In the genomic region with DNA sequence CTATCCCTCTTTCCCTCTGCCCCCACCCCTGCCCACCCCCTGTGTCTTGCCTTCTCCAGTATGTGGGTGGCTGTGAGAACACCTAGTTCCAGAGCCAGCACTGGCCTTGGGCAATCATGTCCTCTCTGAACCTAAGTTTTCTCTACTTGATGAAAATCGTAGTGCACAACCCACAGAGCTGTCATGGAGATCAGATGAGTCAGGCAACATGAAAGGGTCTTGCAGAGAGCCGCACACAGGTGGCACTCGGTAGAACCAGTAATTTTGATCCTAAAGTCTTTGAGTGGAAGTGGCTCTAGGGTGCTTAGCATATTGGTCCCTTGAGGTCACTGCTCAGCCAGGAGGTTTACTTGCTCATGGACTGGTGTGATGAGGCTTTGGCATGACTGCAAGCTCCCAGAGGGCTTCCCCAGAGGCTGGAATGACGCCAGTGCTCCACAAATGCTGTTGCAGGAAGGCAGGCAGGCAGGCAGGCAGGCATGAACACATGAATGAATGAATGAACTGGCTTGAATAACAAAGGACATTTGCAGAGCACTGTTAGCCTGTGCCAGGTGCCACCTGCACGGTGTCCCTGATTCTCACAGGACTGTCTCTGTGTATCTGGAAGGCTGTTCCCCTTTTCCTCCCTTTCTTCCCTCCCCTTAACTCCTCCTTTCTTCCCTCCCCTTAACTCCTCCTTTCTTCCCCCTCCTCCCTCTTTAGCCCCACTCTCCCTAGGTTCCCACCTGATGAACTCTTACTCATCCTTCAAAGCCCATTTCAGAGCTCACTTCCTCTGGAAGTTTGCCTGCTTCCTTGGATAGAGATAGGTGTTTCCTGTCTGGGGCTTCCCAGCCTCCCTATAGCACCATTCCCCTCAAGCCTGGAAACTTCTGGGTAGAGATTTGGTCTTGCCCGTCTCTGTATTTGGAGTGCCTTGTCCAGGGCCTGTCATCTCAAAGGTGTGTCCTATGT, we compare ENCODE assay signal across 29 cellular contexts.
"Had no signal": no experiment of that assay in that cellular context is flagged by ENCODE, and none has a peak within 500 bp of the region (broad histone marks: within the 10 kb centered on the region; RNA-seq: fewer than 3 reads in every experiment).

No MANE protein-coding gene starts in this region.

- DNase-seq: activated B cell treated with CpG ODN at 0.5 μM for 24 hours; activated CD4-positive, alpha-beta T cell treated with anti-CD3 and anti-CD28 coated beads for 1 hour; activated CD4-positive, alpha-beta T cell treated with anti-CD3 and anti-CD28 coated beads, Interleukin-2, amount 10 ng/mL, durations not matched to agents 24 days and 14 days; activated CD4-positive, alpha-beta T cell treated with anti-CD3 and anti-CD28 coated beads, Interleukin-2, amount 50 U/mL, for 48 hours; activated CD8-positive, alpha-beta memory T cell treated with anti-CD3 and anti-CD28 coated beads, Interleukin-2, amount 10 ng/mL, durations not matched to agents 7 days and 5 days; activated gamma-delta T cell; activated naive CD4-positive, alpha-beta T cell treated with anti-CD3 and anti-CD28 coated beads for 36 hours; activated T-cell treated with anti-CD3 and anti-CD28 coated beads, Interleukin-2, amount 50 U/mL, for 48 hours; brain microvascular endothelial cell; central memory CD4-positive, alpha-beta T cell; MG63; MV-4-11; NCI-H1105; NCI-H1436; NCI-H1694 treated with DMSO at 0.1 percent for 48 hours; NCI-H2029 treated with DMSO at 0.1 percent for 48 hours; NCI-H510A treated with DMSO at 0.1 percent for 48 hours; NCI-H69; NK-92 treated with Interleukin-12 subunit alpha and Interleukin-12 subunit beta, amount 100 ng/mL, for 24 hours; OCI-M1; Peyer's patch; Right ventricle myocardium superior; SJCRH30; T-helper 17 cell; T1000 had no signal

- H3K4me3 Mint-ChIP-seq: activated B cell treated with CpG ODN at 0.5 μM for 24 hours; activated CD4-positive, alpha-beta T cell treated with anti-CD3 and anti-CD28 coated beads, Interleukin-2, amount 10 ng/mL, durations not matched to agents 24 days and 14 days; activated CD8-positive, alpha-beta memory T cell treated with anti-CD3 and anti-CD28 coated beads, Interleukin-2, amount 10 ng/mL, durations not matched to agents 7 days and 5 days; activated naive CD4-positive, alpha-beta T cell treated with anti-CD3 and anti-CD28 coated beads for 36 hours; activated naive CD8-positive, alpha-beta T cell; activated T-helper 17 cell treated with anti-CD3 and anti-CD28 coated beads, Interleukin-2, amount 50 U/mL, for 72 hours; T-helper 17 cell had no signal

- H3K27ac ChIP-seq: brain microvascular endothelial cell, KMS-11, Peyer's patch, RWPE1, SJCRH30 had no signal

- H3K36me3 Mint-ChIP-seq: activated CD8-positive, alpha-beta memory T cell treated with anti-CD3 and anti-CD28 coated beads, Interleukin-2, amount 10 ng/mL, durations not matched to agents 7 days and 5 days; activated naive CD8-positive, alpha-beta T cell had no signal

- H3K9me3 ChIP-seq: MG63, Peyer's patch, SJCRH30 had no signal

- ATAC-seq: activated CD8-positive, alpha-beta memory T cell treated with anti-CD3 and anti-CD28 coated beads, Interleukin-2, amount 10 ng/mL, durations not matched to agents 7 days and 5 days; activated T-helper 17 cell treated with anti-CD3 and anti-CD28 coated beads, Interleukin-2, amount 50 U/mL, for 72 hours; T-helper 17 cell had no signal

- H3K27me3 ChIP-seq: brain microvascular endothelial cell, MG63, Peyer's patch, SJCRH30 had no signal

- H3K27me3 Mint-ChIP-seq: activated CD4-positive, alpha-beta T cell treated with anti-CD3 and anti-CD28 coated beads, Interleukin-2, amount 10 ng/mL, durations not matched to agents 24 days and 14 days; T-helper 17 cell had no signal

- H3K9me3 Mint-ChIP-seq: activated CD4-positive, alpha-beta T cell treated with anti-CD3 and anti-CD28 coated beads, Interleukin-2, amount 10 ng/mL, durations not matched to agents 24 days and 14 days; activated naive CD4-positive, alpha-beta T cell treated with anti-CD3 and anti-CD28 coated beads for 36 hours; activated T-helper 17 cell treated with anti-CD3 and anti-CD28 coated beads, Interleukin-2, amount 50 U/mL, for 72 hours had no signal

- H3K36me3 ChIP-seq: brain microvascular endothelial cell, MG63, Peyer's patch, SJCRH30 had no signal

- H3K4me1 Mint-ChIP-seq: activated B cell treated with CpG ODN at 0.5 μM for 24 hours; activated CD4-positive, alpha-beta T cell treated with anti-CD3 and anti-CD28 coated beads, Interleukin-2, amount 10 ng/mL, durations not matched to agents 24 days and 14 days; activated CD8-positive, alpha-beta memory T cell treated with anti-CD3 and anti-CD28 coated beads, Interleukin-2, amount 10 ng/mL, durations not matched to agents 7 days and 5 days; activated T-helper 17 cell treated with anti-CD3 and anti-CD28 coated beads, Interleukin-2, amount 50 U/mL, for 72 hours; T-helper 17 cell had no signal

- H3K4me3 ChIP-seq: MG63, Peyer's patch, SJCRH30 had no signal

- H3K4me1 ChIP-seq: Peyer's patch, SJCRH30 had no signal

- H3K27ac Mint-ChIP-seq: activated B cell treated with CpG ODN at 0.5 μM for 24 hours; activated CD4-positive, alpha-beta T cell treated with anti-CD3 and anti-CD28 coated beads, Interleukin-2, amount 10 ng/mL, durations not matched to agents 24 days and 14 days; activated CD8-positive, alpha-beta memory T cell treated with anti-CD3 and anti-CD28 coated beads, Interleukin-2, amount 10 ng/mL, durations not matched to agents 7 days and 5 days; activated naive CD4-positive, alpha-beta T cell treated with anti-CD3 and anti-CD28 coated beads for 36 hours; activated naive CD8-positive, alpha-beta T cell; activated T-helper 17 cell treated with anti-CD3 and anti-CD28 coated beads, Interleukin-2, amount 50 U/mL, for 72 hours; T-helper 17 cell had no signal

- H3K4me2 ChIP-seq: KMS-11 had no signal

- H3K9ac ChIP-seq: KMS-11 had no signal
